In genomic region chr3:122091602-122092006, GRCh38 we compare ENCODE assay signal across 8 cellular contexts. TPM values are rescaled to one million over a fixed set of nuclear protein-coding genes. Genes with fewer than 3 reads are reported as not detected.
A peak's percentile ranks its signal among the peaks of the same experiment; 100 is the strongest.
DNase-seq lines count a peak whose midpoint lies in the region; ATAC-seq and TF ChIP-seq lines count a peak whose summit lies in the region.
"Had no signal": no experiment of that assay in that cellular context is flagged by ENCODE, and none has a peak within 500 bp of the region (broad histone marks: within the 10 kb centered on the region; RNA-seq: fewer than 3 reads in every experiment).

No MANE protein-coding gene starts in this region.

- no peak overlapping the region for H3K27ac ChIP-seq in left lung

- H3K4me1 Mint-ChIP-seq in IgD-negative memory B cell (peaks cover 33 to 58% (median 42%) of the 10 kb centered on the region in 3 donors), type B pancreatic cell (ENCODE audit: unreplicated experiment) (no peaks in the 10 kb centered on the region)
- H3K4me1 Mint-ChIP-seq in activated T-cell treated with anti-CD3 and anti-CD28 coated beads, Interleukin-2, amount 50 U/mL, for 4 hours (ENCODE audit: low read depth): peaks cover 20% of the 10 kb centered on the region

- DNase-seq in left lung (no peak), DMS79 treated with DMSO at 0.1 percent for 48 hours (lab: John Stamatoyannopoulos, UW) (no peak), type B pancreatic cell (ENCODE audit: extremely low spot score, unreplicated experiment) (no peak)
- DNase-seq in activated T-cell treated with anti-CD3 and anti-CD28 coated beads, Interleukin-2, amount 50 U/mL, for 4 hours: no peak

- no peaks in the 10 kb centered on the region for H3K9me3 Mint-ChIP-seq in IgD-negative memory B cell
- H3K9me3 Mint-ChIP-seq in type B pancreatic cell: no peaks in the 10 kb centered on the region
- no peaks in the 10 kb centered on the region for H3K9me3 Mint-ChIP-seq in activated T-cell treated with anti-CD3 and anti-CD28 coated beads, Interleukin-2, amount 50 U/mL, for 4 hours

- H3K4me3 Mint-ChIP-seq in IgD-negative memory B cell: peak overlapping the region; percentile 6 to 91 (median 66)
- no peak overlapping the region for H3K4me3 Mint-ChIP-seq in type B pancreatic cell
- H3K4me3 Mint-ChIP-seq in activated T-cell treated with anti-CD3 and anti-CD28 coated beads, Interleukin-2, amount 50 U/mL, for 4 hours: no peak overlapping the region

- peaks cover 0 to 9% of the 10 kb centered on the region in 2 donors for H3K4me1 ChIP-seq in left lung

- no peaks in the 10 kb centered on the region for H3K9me3 ChIP-seq in left lung

- H3K4me3 ChIP-seq in left lung: no peak overlapping the region

- no peaks in the 10 kb centered on the region for H3K36me3 ChIP-seq in left lung

- peaks cover 7% of the 10 kb centered on the region for H3K36me3 Mint-ChIP-seq in IgD-negative memory B cell
- H3K36me3 Mint-ChIP-seq in type B pancreatic cell: no peaks in the 10 kb centered on the region
- no peaks in the 10 kb centered on the region for H3K36me3 Mint-ChIP-seq in activated T-cell treated with anti-CD3 and anti-CD28 coated beads, Interleukin-2, amount 50 U/mL, for 4 hours (ENCODE audit: insufficient read depth)

- peak; percentile 33 for ATAC-seq in GM18868 (IDR thresholded peaks at IDR 0.05; ENCODE audit: unreplicated experiment)
- peak; percentile 57 for ATAC-seq in GM21717 (IDR thresholded peaks at IDR 0.05; ENCODE audit: unreplicated experiment)
- peak; percentile 56 for ATAC-seq in left lung
- no peak for ATAC-seq in activated T-cell treated with anti-CD3 and anti-CD28 coated beads, Interleukin-2, amount 50 U/mL, for 4 hours

- H3K27me3 ChIP-seq in left lung: no peaks in the 10 kb centered on the region

- TF ChIP-seq CTCF in left lung (IDR thresholded peaks at IDR 0.05) (no peak), type B pancreatic cell (conservative IDR thresholded peaks at IDR 0.05) (no peak)

- H3K27ac Mint-ChIP-seq in IgD-negative memory B cell: peak overlapping the region; percentile 3 to 93 (median 41)
- no peak overlapping the region for H3K27ac Mint-ChIP-seq in type B pancreatic cell

- intact Hi-C loops in left lung (cut with DNase I): no loop called here

- H3K27me3 Mint-ChIP-seq in IgD-negative memory B cell (peaks cover 4% of the 10 kb centered on the region), type B pancreatic cell (peaks cover 4% of the 10 kb centered on the region)
- H3K27me3 Mint-ChIP-seq in activated T-cell treated with anti-CD3 and anti-CD28 coated beads, Interleukin-2, amount 50 U/mL, for 4 hours (ENCODE audit: low read depth): no peaks in the 10 kb centered on the region

RNA-seq across cellular contexts. Expression of gene CD86, which starts 36.4 kb away (rescaled TPM):
- polyA plus RNA-seq in IgD-negative memory B cell: 85.1 TPM
- total RNA-seq in left lung (10 to 100 TPM; 13.4 to 17.6 TPM), type B pancreatic cell (ENCODE audit: low replicate concordance) (not detected in 2 replicates)
- total RNA-seq in activated T-cell treated with anti-CD3 and anti-CD28 coated beads, Interleukin-2, amount 50 U/mL, for 4 hours: 1 to 10 TPM; 1.8 to 4.7 (median 2.0) TPM
- total RNA-seq: HT1080 had no signal

Comparison
In these comparisons a context has a peak if more than half of its experiments do, and no peak if none do; other contexts are left out.
1. ATAC-seq: peak in GM18868 (single experiment), GM21717 (single experiment) and left lung (single experiment); none in activated T-cell treated with anti-CD3 and anti-CD28 coated beads, Interleukin-2, amount 50 U/mL, for 4 hours (0 of 2).
2. H3K4me3 Mint-ChIP-seq: peak in IgD-negative memory B cell (4 of 4); none in type B pancreatic cell (single experiment) and activated T-cell treated with anti-CD3 and anti-CD28 coated beads, Interleukin-2, amount 50 U/mL, for 4 hours (single experiment).